Comparison of ENCODE assay signal across 8 cellular contexts in the genomic region with DNA sequence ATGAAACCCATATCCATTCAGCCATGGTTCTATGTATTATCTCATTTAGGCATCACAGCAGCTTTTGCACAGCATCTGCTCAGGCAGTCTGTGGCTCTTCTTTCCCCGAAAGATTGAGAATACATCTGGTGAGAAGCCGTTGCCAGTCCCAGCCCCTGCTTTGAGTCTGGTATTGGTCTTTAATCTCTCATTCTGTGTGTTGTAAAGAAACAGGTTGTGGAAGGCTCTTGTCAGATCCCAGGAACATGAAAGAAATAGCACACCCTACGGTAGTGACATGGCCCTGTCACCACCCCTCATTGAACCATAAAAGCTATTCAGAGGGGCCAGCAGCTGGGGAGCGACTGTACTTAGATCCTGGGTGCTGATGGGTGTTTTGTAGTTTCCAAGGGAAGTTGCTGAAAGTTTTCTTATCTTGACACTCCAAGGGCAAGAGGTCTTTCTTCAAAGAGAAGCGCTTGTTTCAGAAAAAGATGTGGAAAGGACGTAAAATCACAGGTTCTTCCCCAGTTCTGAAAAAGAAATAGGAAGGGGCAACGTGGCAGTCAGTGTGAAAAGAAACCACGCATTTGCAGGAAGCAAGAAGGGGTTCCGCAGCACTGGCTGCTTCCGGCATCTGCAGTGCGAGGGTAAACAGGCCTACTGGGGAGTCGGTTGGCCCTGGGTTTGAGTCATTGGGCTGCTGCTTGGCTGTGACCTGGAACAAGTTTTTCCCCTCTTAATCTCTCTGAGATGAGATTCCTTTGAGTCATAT.
DNase-seq lines count a peak whose midpoint lies in the region; ATAC-seq and TF ChIP-seq lines count a peak whose summit lies in the region.

No MANE protein-coding gene starts in this region.

- H3K9me3 ChIP-seq in prostate gland = no peaks in the 10 kb centered on the region
- no peaks in the 10 kb centered on the region for H3K9me3 ChIP-seq in uterus

- no peaks in the 10 kb centered on the region for H3K9me3 Mint-ChIP-seq in activated naive CD4-positive, alpha-beta T cell treated with anti-CD3 and anti-CD28 coated beads, Interleukin-2, amount 50 U/mL, for 72 hours

- TF ChIP-seq POLR2A in prostate gland (IDR thresholded peaks at IDR 0.05) (no peak), uterus (IDR thresholded peaks at IDR 0.05) (no peak)

- DNase-seq in activated gamma-delta T cell treated with Interleukin-2 at 50 U/mL for 16 hours (peak; percentile 56), activated gamma-delta T cell (lab: John Stamatoyannopoulos, UW) (no peak), prostate gland (ENCODE audit: low spot score) (no peak), uterus (no peak), NCI-H2171 (lab: John Stamatoyannopoulos, UW) (no peak)
- peak; percentile 74 to 89 for DNase-seq in activated naive CD4-positive, alpha-beta T cell treated with anti-CD3 and anti-CD28 coated beads, Interleukin-2, amount 50 U/mL, for 72 hours (ENCODE audit: low spot score in 2 of 2)

- no peaks in the 10 kb centered on the region for H3K36me3 ChIP-seq in prostate gland
- H3K36me3 ChIP-seq in uterus = no peaks in the 10 kb centered on the region

- peaks cover 38% of the 10 kb centered on the region for H3K4me1 ChIP-seq in prostate gland (replicated peaks)
- peaks cover 17 to 28% of the 10 kb centered on the region in 2 donors for H3K4me1 ChIP-seq in uterus

- ATAC-seq in activated naive CD4-positive, alpha-beta T cell treated with anti-CD3 and anti-CD28 coated beads, Interleukin-2, amount 50 U/mL, for 72 hours = peak; percentile 93 to 94
- no peak for ATAC-seq in GM19455 (IDR thresholded peaks at IDR 0.05; ENCODE audit: unreplicated experiment)
- ATAC-seq in GM21786 (IDR thresholded peaks at IDR 0.05; ENCODE audit: unreplicated experiment) = no peak

- TF ChIP-seq CTCF in prostate gland (IDR thresholded peaks at IDR 0.05) = no peak
- no peak for TF ChIP-seq CTCF in uterus (IDR thresholded peaks at IDR 0.05)

- H3K27me3 ChIP-seq in prostate gland (replicated peaks; ENCODE audit: insufficient read depth) = no peaks in the 10 kb centered on the region
- no peaks in the 10 kb centered on the region for H3K27me3 ChIP-seq in uterus

- intact Hi-C loops in prostate gland (cut with DNase I) (no loop called here), uterus (cut with DNase I; ENCODE audit: low total_unique reads) (no loop called here)

- peak overlapping the region; percentile 95 to 99 for H3K27ac Mint-ChIP-seq in activated naive CD4-positive, alpha-beta T cell treated with anti-CD3 and anti-CD28 coated beads, Interleukin-2, amount 50 U/mL, for 72 hours

- H3K4me3 ChIP-seq in prostate gland (no peak overlapping the region), uterus (no peak overlapping the region)

- H3K36me3 Mint-ChIP-seq in activated naive CD4-positive, alpha-beta T cell treated with anti-CD3 and anti-CD28 coated beads, Interleukin-2, amount 50 U/mL, for 72 hours = peaks cover 15 to 33% of the 10 kb centered on the region in 2 donors

- 65% methylated on average over 12 of the region's 12 CpGs for WGBS in prostate gland

- H3K27ac ChIP-seq in prostate gland = peak overlapping the region; percentile 76 to 85
- H3K27ac ChIP-seq in uterus = peak overlapping the region; percentile 72 to 80

Comparison
In these comparisons a context has a peak if more than half of its experiments do, and no peak if none do; other contexts are left out.
1. DNase-seq: peak in activated gamma-delta T cell treated with Interleukin-2 at 50 U/mL for 16 hours (single experiment) and activated naive CD4-positive, alpha-beta T cell treated with anti-CD3 and anti-CD28 coated beads, Interleukin-2, amount 50 U/mL, for 72 hours (2 of 2); none in activated gamma-delta T cell (single experiment), prostate gland (single experiment), uterus (0 of 2) and NCI-H2171 (single experiment).
2. ATAC-seq: peak in activated naive CD4-positive, alpha-beta T cell treated with anti-CD3 and anti-CD28 coated beads, Interleukin-2, amount 50 U/mL, for 72 hours (2 of 2); none in GM19455 (single experiment) and GM21786 (single experiment).